ENCODE assay signal across 8 cellular contexts in the genomic region with DNA sequence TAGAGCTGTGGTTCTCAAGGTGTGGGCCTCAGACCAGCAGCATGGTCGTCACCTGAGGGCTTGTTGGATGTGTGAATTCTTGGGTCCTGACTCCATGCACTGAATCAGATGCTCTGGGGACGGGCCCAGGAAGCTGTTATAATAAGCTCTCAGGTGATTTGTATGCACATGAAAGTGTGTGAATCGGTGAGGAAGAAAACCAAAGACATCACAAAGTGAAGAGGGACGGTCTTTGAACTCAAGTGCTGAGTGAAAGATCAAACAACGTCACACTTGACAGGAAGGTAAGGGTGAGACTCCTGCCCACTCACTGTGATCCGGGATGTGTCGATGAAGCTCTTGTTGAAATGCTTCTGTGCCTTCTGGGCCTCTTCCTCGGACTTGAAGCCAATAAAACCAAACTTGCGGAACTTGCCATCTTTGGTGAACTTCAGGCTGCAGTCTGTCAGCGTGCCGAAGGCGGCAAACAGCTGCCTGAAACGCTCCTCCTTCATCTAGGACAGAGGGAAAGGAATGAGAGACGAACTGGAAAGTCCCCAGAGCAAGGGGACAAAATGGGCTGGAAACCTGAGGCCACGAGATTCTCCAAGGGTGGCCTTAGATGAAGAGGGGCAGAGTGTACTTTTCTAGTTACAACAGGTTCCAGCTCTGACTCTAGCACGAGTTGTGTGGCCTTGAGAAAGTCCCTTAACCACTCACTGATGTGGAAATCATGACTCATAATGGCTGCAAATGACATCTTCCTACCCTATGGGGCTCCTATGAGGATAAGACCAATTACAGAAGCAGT. TPM values are rescaled to one million over a fixed set of nuclear protein-coding genes. Genes with fewer than 3 reads are reported as not detected.
DNase-seq lines count a peak whose midpoint lies in the region; ATAC-seq lines count a peak whose summit lies in the region.

No MANE protein-coding gene starts in this region.

- H3K9me3 Mint-ChIP-seq in activated naive CD8-positive, alpha-beta T cell treated with anti-CD3 and anti-CD28 coated beads for 36 hours: no peaks in the 10 kb centered on the region

- peaks cover 37% of the 10 kb centered on the region for H3K36me3 Mint-ChIP-seq in activated naive CD8-positive, alpha-beta T cell treated with anti-CD3 and anti-CD28 coated beads for 36 hours

- DNase-seq in HT1080 (ENCODE audit: low read depth) (peak; percentile 24), GM19240 (ENCODE audit: insufficient read length, low spot score) (no peak), cerebellum (ENCODE audit: low spot score) (no peak), NCI-H187 (lab: John Stamatoyannopoulos, UW) (no peak)
- DNase-seq in activated naive CD8-positive, alpha-beta T cell treated with anti-CD3 and anti-CD28 coated beads for 36 hours: peak; percentile 52
- DNase-seq in stimulated activated CD4-positive, alpha-beta T cell treated with anti-CD3 and anti-CD28 coated beads, Interleukin-4, amount 100 ng/mL, for 1 hour: peak; percentile 29

- no peaks in the 10 kb centered on the region for H3K27me3 Mint-ChIP-seq in activated naive CD8-positive, alpha-beta T cell treated with anti-CD3 and anti-CD28 coated beads for 36 hours

- H3K27ac Mint-ChIP-seq in activated naive CD8-positive, alpha-beta T cell treated with anti-CD3 and anti-CD28 coated beads for 36 hours: peak overlapping the region; percentile 100

- peaks cover 45% of the 10 kb centered on the region for H3K4me1 Mint-ChIP-seq in activated naive CD8-positive, alpha-beta T cell treated with anti-CD3 and anti-CD28 coated beads for 36 hours

- ATAC-seq in GM18907 (IDR thresholded peaks at IDR 0.05; ENCODE audit: unreplicated experiment): peak; percentile 31
- no peak for ATAC-seq in GM18517 (IDR thresholded peaks at IDR 0.05; ENCODE audit: unreplicated experiment)

- peak overlapping the region; percentile 67 for H3K4me3 Mint-ChIP-seq in activated naive CD8-positive, alpha-beta T cell treated with anti-CD3 and anti-CD28 coated beads for 36 hours

RNA-seq across cellular contexts. Expression of gene RBM19, which starts 4.0 kb away (rescaled TPM):
- total RNA-seq in HT1080 (2014; rRNA removed; shearing (Covaris generic)): 31.6 and 36.6 TPM in 2 replicates
- polyA plus RNA-seq in HT1080 (2015; cell fraction: cytosol; rRNA removed): 12.4 and 12.7 TPM in 2 replicates
- 58.0 and 74.7 TPM in 2 replicates for polyA plus RNA-seq in HT1080 (2015; cell fraction: nucleus; rRNA removed)
- total RNA-seq in activated naive CD8-positive, alpha-beta T cell treated with anti-CD3 and anti-CD28 coated beads for 36 hours: 10 to 100 TPM; 86.9 to 89.8 TPM
- 23.7 TPM for total RNA-seq in cerebellum

Comparison
In these comparisons a context has a peak if more than half of its experiments do, and no peak if none do; other contexts are left out.
1. DNase-seq: peak in HT1080 (single experiment), activated naive CD8-positive, alpha-beta T cell treated with anti-CD3 and anti-CD28 coated beads for 36 hours (single experiment) and stimulated activated CD4-positive, alpha-beta T cell treated with anti-CD3 and anti-CD28 coated beads, Interleukin-4, amount 100 ng/mL, for 1 hour (single experiment); none in GM19240 (single experiment), cerebellum (single experiment) and NCI-H187 (0 of 2).